In genomic region chr9:96751815-96752214, GRCh38 we compare ENCODE assay signal across 12 cellular contexts.
"Had no signal": no experiment of that assay in that cellular context is flagged by ENCODE, and none has a peak within 500 bp of the region (broad histone marks: within the 10 kb centered on the region; RNA-seq: fewer than 3 reads in every experiment).

No MANE protein-coding gene starts in this region.

- H3K4me1 Mint-ChIP-seq: activated CD8-positive, alpha-beta memory T cell treated with anti-CD3 and anti-CD28 coated beads, Interleukin-2, amount 10 ng/mL, durations not matched to agents 7 days and 5 days; nephron progenitor cell had no signal

- H3K4me3 Mint-ChIP-seq: activated CD4-positive, alpha-beta memory T cell treated with anti-CD3 and anti-CD28 coated beads for 36 hours; activated CD8-positive, alpha-beta memory T cell treated with anti-CD3 and anti-CD28 coated beads, Interleukin-2, amount 10 ng/mL, durations not matched to agents 7 days and 5 days; activated T-cell treated with anti-CD3 and anti-CD28 coated beads, Interleukin-2, amount 50 U/mL, for 24 hours; nephron progenitor cell had no signal

- H3K27me3 Mint-ChIP-seq: activated CD4-positive, alpha-beta memory T cell treated with anti-CD3 and anti-CD28 coated beads for 36 hours; activated CD8-positive, alpha-beta memory T cell treated with anti-CD3 and anti-CD28 coated beads, Interleukin-2, amount 10 ng/mL, durations not matched to agents 7 days and 5 days; activated T-cell treated with anti-CD3 and anti-CD28 coated beads, Interleukin-2, amount 50 U/mL, for 24 hours had no signal

- H3K27ac Mint-ChIP-seq: activated CD4-positive, alpha-beta memory T cell treated with anti-CD3 and anti-CD28 coated beads for 36 hours; activated CD8-positive, alpha-beta memory T cell treated with anti-CD3 and anti-CD28 coated beads, Interleukin-2, amount 10 ng/mL, durations not matched to agents 7 days and 5 days; activated T-cell treated with anti-CD3 and anti-CD28 coated beads, Interleukin-2, amount 50 U/mL, for 24 hours; nephron progenitor cell had no signal

- DNase-seq: activated CD4-positive, alpha-beta memory T cell treated with anti-CD3 and anti-CD28 coated beads for 36 hours; activated CD8-positive, alpha-beta memory T cell treated with anti-CD3 and anti-CD28 coated beads, Interleukin-2, amount 10 ng/mL, durations not matched to agents 7 days and 5 days; activated effector memory CD4-positive, alpha-beta T cell treated with Interleukin-2 at 50 U/mL for 16 hours; activated naive CD4-positive, alpha-beta T cell treated with anti-CD3 and anti-CD28 coated beads, Interleukin-2, amount 50 U/mL, for 16 hours; activated T-cell treated with anti-CD3 and anti-CD28 coated beads, Interleukin-2, amount 50 U/mL, for 24 hours; adrenal gland; foreskin melanocyte; nephron progenitor cell; occipital lobe; stimulated activated CD4-positive, alpha-beta T cell treated with anti-CD3 and anti-CD28 coated beads, Interleukin-2, amount 100 ng/mL, for 48 hours; stimulated activated naive CD4-positive, alpha-beta T cell treated with Interleukin-2 at 50 U/mL for 16 hours; upper lobe of left lung had no signal

- ATAC-seq: activated CD8-positive, alpha-beta memory T cell treated with anti-CD3 and anti-CD28 coated beads, Interleukin-2, amount 10 ng/mL, durations not matched to agents 7 days and 5 days had no signal
